Comparison of ENCODE assay signal across 8 cellular contexts in the genomic region with DNA sequence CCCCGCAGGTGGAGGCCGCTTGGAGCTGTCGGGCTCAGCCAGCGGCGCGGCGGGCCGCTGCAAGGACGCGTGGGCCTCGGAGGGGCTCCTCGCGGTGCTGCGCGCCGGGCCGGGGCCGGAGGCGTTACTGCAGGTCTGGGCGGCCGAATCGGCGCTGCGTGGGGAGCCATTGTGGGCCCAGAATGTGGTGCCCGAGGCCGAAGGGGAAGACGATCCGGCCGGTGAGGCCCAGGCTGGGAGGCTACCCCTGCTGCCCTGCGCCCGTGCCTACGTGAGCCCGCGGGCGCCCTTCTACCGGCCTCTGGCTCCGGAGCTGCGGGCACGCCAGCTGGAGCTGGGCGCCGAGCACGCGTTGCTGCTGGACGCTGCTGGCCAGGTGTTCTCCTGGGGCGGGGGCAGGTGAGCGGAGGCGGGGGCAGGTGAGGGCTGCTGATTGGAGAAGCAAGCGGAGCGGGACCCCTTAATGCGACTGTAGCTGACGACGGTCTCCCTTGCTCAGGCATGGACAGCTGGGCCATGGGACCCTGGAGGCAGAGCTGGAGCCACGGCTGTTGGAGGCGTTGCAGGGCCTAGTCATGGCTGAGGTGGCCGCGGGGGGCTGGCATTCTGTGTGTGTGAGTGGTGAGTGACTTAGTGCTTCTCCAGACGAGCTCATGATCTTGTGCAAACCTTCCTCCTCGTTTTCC. TPM values are rescaled to one million over a fixed set of nuclear protein-coding genes. Genes with fewer than 3 reads are reported as not detected.
DNase-seq lines count a peak whose midpoint lies in the region; TF ChIP-seq lines count a peak whose summit lies in the region.

No MANE protein-coding gene starts in this region.

- POLR2A ChIA-PET in SK-N-SH (lab: Yijun Ruan, JAX): interaction anchor here (0.8 to 2.5 kb wide), 10 partner anchors 11 to 280 kb away, joined by 3 to 12 read pairs (median 4); a partner anchor contains a TSS
- POLR2A ChIA-PET in PC-9 (lab: Charles Lee; ENCODE audit: unreplicated experiment): no interaction called here

- H3F3A ChIP-seq in SK-N-SH (replicated peaks; ENCODE audit: insufficient read depth) (peaks cover 8% of the 10 kb centered on the region), neural cell (ENCODE audit: insufficient read depth, low read length, poor library complexity, severe bottlenecking) (no peaks in the 10 kb centered on the region), PC-9 (ENCODE audit: insufficient read depth, low read depth) (peaks cover 24% of the 10 kb centered on the region)

- H3K36me3 ChIP-seq in SK-N-SH (replicated peaks in 1 of 2; ENCODE audit: control insufficient read depth in 1 of 2, insufficient read depth in 2 of 2, low read length in 1 of 2): peaks cover under 1 to 35% of the 10 kb centered on the region in 2 experiments
- no peaks in the 10 kb centered on the region for H3K36me3 ChIP-seq in neural cell (ENCODE audit: insufficient read depth, low read length)
- H3K36me3 ChIP-seq in PC-9 (ENCODE audit: low read depth): no peaks in the 10 kb centered on the region

- H4K20me1 ChIP-seq in SK-N-SH (ENCODE audit: insufficient read depth) (no peaks in the 10 kb centered on the region), neural cell (ENCODE audit: insufficient read depth) (no peaks in the 10 kb centered on the region), PC-9 (ENCODE audit: insufficient read depth) (peaks cover 2% of the 10 kb centered on the region; the same call in 1 of the 2 replicates)

- peak overlapping the region in 1 of 2 experiments; percentile 48; a peak in 2 of 4 replicates for H3K27ac ChIP-seq in SK-N-SH (ENCODE audit: low read depth in 2 of 2, low read length in 1 of 2)
- no peak overlapping the region for H3K27ac ChIP-seq in neural cell (ENCODE audit: low read length)
- no peak overlapping the region for H3K27ac ChIP-seq in PC-9

- H3K27me3 ChIP-seq in SK-N-SH (ENCODE audit: insufficient read depth): no peaks in the 10 kb centered on the region
- H3K27me3 ChIP-seq in neural cell (ENCODE audit: insufficient read depth, low read depth, low read length): peaks cover 15% of the 10 kb centered on the region
- no peaks in the 10 kb centered on the region for H3K27me3 ChIP-seq in PC-9 (ENCODE audit: insufficient read depth, low read depth)

- peak overlapping the region; percentile 76 to 81 for H3K4me3 ChIP-seq in SK-N-SH (ENCODE audit: low read depth in 2 of 2, low read length in 1 of 2)
- H3K4me3 ChIP-seq in neural cell (ENCODE audit: low read length): peak overlapping the region; percentile 65
- no peak overlapping the region for H3K4me3 ChIP-seq in PC-9

- H3K79me2 ChIP-seq in SK-N-SH (ENCODE audit: insufficient read depth) (peaks cover 30% of the 10 kb centered on the region), neural cell (replicated peaks; ENCODE audit: insufficient read depth, low read length) (no peaks in the 10 kb centered on the region), PC-9 (ENCODE audit: low read depth) (peaks cover 25% of the 10 kb centered on the region)

- no peak for TF ChIP-seq CTCF in SK-N-SH (IDR thresholded peaks at IDR 0.05)
- no peak for TF ChIP-seq CTCF in neural cell (IDR thresholded peaks at IDR 0.05; ENCODE audit: poor library complexity, severe bottlenecking)
- no peak for TF ChIP-seq CTCF in PC-9 (conservative IDR thresholded peaks at IDR 0.05)

- H2AFZ ChIP-seq in SK-N-SH (ENCODE audit: low read depth) (peak overlapping the region; percentile 74; the same call in 1 of the 2 replicates), neural cell (ENCODE audit: low read depth, low read length) (no peak overlapping the region), PC-9 (no peak overlapping the region)

- BruUV-seq in PC-9 (replicated peaks; lab: Mats Ljungman, UMichigan): no TSS peak

- no peak for TF ChIP-seq RAD21 in SK-N-SH (IDR thresholded peaks at IDR 0.05; ENCODE audit: low read length)
- TF ChIP-seq RAD21 in neural cell (conservative IDR thresholded peaks at IDR 0.05): no peak

- no peaks in the 10 kb centered on the region for H3K9me3 ChIP-seq in SK-N-SH
- H3K9me3 ChIP-seq in neural cell (ENCODE audit: low read length): no peaks in the 10 kb centered on the region
- H3K9me3 ChIP-seq in PC-9 (ENCODE audit: insufficient read depth, low read depth): no peaks in the 10 kb centered on the region

- H3K9me2 ChIP-seq in SK-N-SH: no peaks in the 10 kb centered on the region
- H3K9me2 ChIP-seq in neural cell (ENCODE audit: insufficient read depth, low read length): no peaks in the 10 kb centered on the region
- no peaks in the 10 kb centered on the region for H3K9me2 ChIP-seq in PC-9 (ENCODE audit: insufficient read depth)

- H3K9ac ChIP-seq in SK-N-SH (peak overlapping the region; percentile 94), neural cell (ENCODE audit: low read length) (peak overlapping the region; percentile 62)

- H3K4me2 ChIP-seq in SK-N-SH (peak overlapping the region; percentile 86), neural cell (ENCODE audit: low read length) (no peak overlapping the region), PC-9 (no peak overlapping the region)

- H3K4me1 ChIP-seq in SK-N-SH (ENCODE audit: control insufficient read depth in 1 of 2, insufficient read depth in 2 of 2, low read depth in 1 of 2, low read length in 1 of 2) (peaks cover 0 to 23% of the 10 kb centered on the region in 2 experiments; a peak in 1 of 4 replicates), PC-9 (replicated peaks; ENCODE audit: insufficient read depth) (peaks cover 10% of the 10 kb centered on the region)

- CTCF ChIA-PET in SK-N-SH (lab: Yijun Ruan, JAX): interaction anchor here (0.6 to 10.8 kb wide), 55 partner anchors 10 to 1155 kb away, joined by 3 to 186 read pairs (median 5); a partner anchor contains a TSS
- CTCF ChIA-PET in PC-9 (lab: Charles Lee): interaction anchor here (0.6 to 1.6 kb wide), 5 partner anchors 11 to 98 kb away, joined by 3 to 10 read pairs (median 5); no protein-coding TSS in a partner anchor

- intact Hi-C loops in PC-9 (cut with micrococcal nuclease; ENCODE audit: unreplicated experiment): loop anchor here (5.0 kb wide), 2 partner anchors 75 to 315 kb away; no protein-coding TSS in a partner anchor

- TF ChIP-seq EP300 in SK-N-SH (IDR thresholded peaks at IDR 0.05; ENCODE audit: borderline replicate concordance in 1 of 2, low read depth in 1 of 2, low read length in 1 of 2): no peak
- TF ChIP-seq EP300 in neural cell (conservative IDR thresholded peaks at IDR 0.05; ENCODE audit: poor library complexity, severe bottlenecking): no peak

- WGBS in SK-N-SH (ENCODE audit: low lambda C conversion rate): 45% methylated on average over 36 of the region's 58 CpGs

- peak; percentile 70 for DNase-seq in COLO668 (lab: John Stamatoyannopoulos, UW; ENCODE audit: unreplicated experiment)
- peak; percentile 77 for DNase-seq in SK-N-SH
- DNase-seq in fibroblast of gingiva (ENCODE audit: low read depth): peak; percentile 29
- DNase-seq in DMS 273 (lab: John Stamatoyannopoulos, UW; ENCODE audit: unreplicated experiment): no peak
- DNase-seq in SW480 (ENCODE audit: low spot score): no peak
- no peak for DNase-seq in PC-9
- no peak for DNase-seq in NCI-H82 treated with DMSO at 0.1 percent for 48 hours (lab: John Stamatoyannopoulos, UW; ENCODE audit: unreplicated experiment)

TF ChIP-seq in SK-N-SH, 30 proteins besides CTCF, POLR2A, EP300 and RAD21 (continues in another document):
- TF ChIP-seq SIN3A (IDR thresholded peaks at IDR 0.05; ENCODE audit: borderline replicate concordance, low read depth, low read length): no peak

TF ChIP-seq in neural cell, 6 proteins besides CTCF, POLR2A, EP300 and RAD21:
- TF ChIP-seq TAF1 (IDR thresholded peaks at IDR 0.05; ENCODE audit: low read depth): no peak
- peak; percentile 14 for TF ChIP-seq MXI1 (conservative IDR thresholded peaks at IDR 0.05; ENCODE audit: poor library complexity, severe bottlenecking)

RNA-seq across cellular contexts. Expression of a gene that starts 2.6 kb away (rescaled TPM):
- polyA plus RNA-seq in SK-N-SH (2012; rRNA removed) (19.5 and 21.2 TPM in 2 replicates), neural cell (4.5 and 8.2 TPM in 2 replicates)
- 11.2 and 13.3 TPM in 2 replicates for polyA plus RNA-seq in SK-N-SH (2012; cell fraction: cytosol; rRNA removed)
- polyA plus RNA-seq in SK-N-SH (2012; cell fraction: nucleus; rRNA removed): 85.9 and 108 TPM in 2 replicates
- 4.1 and 4.3 TPM in 2 replicates for polyA minus RNA-seq in neural cell
- total RNA-seq in PC-9 (2021): 51.4 and 51.5 TPM in 2 replicates

RNA-seq across cellular contexts. Expression of a gene that starts 22.2 kb away (rescaled TPM):
- polyA plus RNA-seq in SK-N-SH (2012; rRNA removed): 85.1 and 89.4 TPM in 2 replicates
- polyA plus RNA-seq in SK-N-SH (2012; cell fraction: cytosol; rRNA removed): 33.2 and 50.5 TPM in 2 replicates
- 142 and 150 TPM in 2 replicates for polyA plus RNA-seq in SK-N-SH (2012; cell fraction: nucleus; rRNA removed)
- polyA plus RNA-seq in neural cell: 41.3 and 51.4 TPM in 2 replicates
- polyA minus RNA-seq in neural cell: 54.3 and 66.5 TPM in 2 replicates
- 81.8 and 86.0 TPM in 2 replicates for total RNA-seq in PC-9 (2021)

RNA-seq across cellular contexts. Expression of a gene that starts 24.9 kb away (rescaled TPM):
- polyA plus RNA-seq in SK-N-SH (2012; rRNA removed) (24.2 and 25.8 TPM in 2 replicates), neural cell (20.1 and 34.6 TPM in 2 replicates)
- 16.3 and 19.5 TPM in 2 replicates for polyA plus RNA-seq in SK-N-SH (2012; cell fraction: cytosol; rRNA removed)
- 21.2 and 21.5 TPM in 2 replicates for polyA plus RNA-seq in SK-N-SH (2012; cell fraction: nucleus; rRNA removed)
- polyA minus RNA-seq in neural cell: 21.3 and 23.4 TPM in 2 replicates
- 18.1 and 20.9 TPM in 2 replicates for total RNA-seq in PC-9 (2021)

RNA-seq across cellular contexts. Expression of a gene that starts 37.1 kb away (rescaled TPM):
- polyA plus RNA-seq in SK-N-SH (2012; rRNA removed) (125 and 132 TPM in 2 replicates), neural cell (17.8 and 18.2 TPM in 2 replicates)
- polyA plus RNA-seq in SK-N-SH (2012; cell fraction: cytosol; rRNA removed): 95.7 and 109 TPM in 2 replicates
- polyA plus RNA-seq in SK-N-SH (2012; cell fraction: nucleus; rRNA removed): 120 and 176 TPM in 2 replicates
- polyA minus RNA-seq in neural cell: 12.4 and 16.2 TPM in 2 replicates
- total RNA-seq in PC-9 (2021): 145 and 180 TPM in 2 replicates

RNA-seq across cellular contexts. Expression of a gene that starts 54.1 kb away (rescaled TPM):
- 25.6 and 35.0 TPM in 2 replicates for polyA plus RNA-seq in SK-N-SH (2012; rRNA removed)
- 10.6 and 15.5 TPM in 2 replicates for polyA plus RNA-seq in SK-N-SH (2012; cell fraction: cytosol; rRNA removed)
- 159 and 164 TPM in 2 replicates for polyA plus RNA-seq in SK-N-SH (2012; cell fraction: nucleus; rRNA removed)
- polyA plus RNA-seq in neural cell: 59.8 and 102 TPM in 2 replicates
- 41.4 and 48.9 TPM in 2 replicates for polyA minus RNA-seq in neural cell
- total RNA-seq in PC-9 (2021): 26.4 and 27.1 TPM in 2 replicates

Comparison
In these comparisons a context has a peak if more than half of its experiments do, and no peak if none do; other contexts are left out.
1. DNase-seq: peak in COLO668 (single experiment), SK-N-SH (single experiment) and fibroblast of gingiva (single experiment); none in DMS 273 (single experiment), SW480 (single experiment), PC-9 (0 of 2) and NCI-H82 treated with DMSO at 0.1 percent for 48 hours (single experiment).